ENCODE assay signal across 10 cellular contexts in the genomic region with DNA sequence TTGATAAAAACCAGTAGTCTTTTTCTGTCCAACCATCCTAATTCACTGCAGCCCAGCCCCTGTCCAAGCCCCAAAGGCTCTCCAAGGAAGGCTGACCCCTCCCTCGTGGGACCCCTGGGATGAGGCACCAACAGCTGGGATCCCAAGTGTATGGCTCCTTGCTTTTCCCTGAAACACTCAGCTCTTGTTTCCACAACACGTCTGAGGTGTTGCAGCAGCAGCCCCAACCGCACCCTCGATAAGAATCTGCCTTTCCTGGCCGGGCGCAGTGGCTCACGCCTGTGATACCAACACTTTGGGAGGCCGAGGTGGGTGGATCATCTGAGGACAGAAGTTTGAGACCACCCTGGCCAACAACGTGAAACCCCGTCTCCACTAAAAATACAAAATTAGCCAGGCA. TPM values are rescaled to one million over a fixed set of nuclear protein-coding genes. Genes with fewer than 3 reads are reported as not detected.
"Had no signal": no experiment of that assay in that cellular context is flagged by ENCODE, and none has a peak within 500 bp of the region (broad histone marks: within the 10 kb centered on the region; RNA-seq: fewer than 3 reads in every experiment).

No MANE protein-coding gene starts in this region.

- H3K4me2 ChIP-seq: KMS-11 had no signal

- FAIRE-seq: HepG2, HTR-8/SVneo had no signal

- DNase-seq: IMR-90, KBM-7, KG1 had no signal

- ATAC-seq: HepG2 had no signal

- H3K9ac ChIP-seq: KMS-11 had no signal

- H3K27ac ChIP-seq: HL-60, KMS-11 had no signal

RNA-seq across cellular contexts. Expression of gene MPC1L, which starts 59.4 kb away (rescaled TPM):
- total RNA-seq: HepG2, HT-29, HT1080, IMR-90 had no signal
- polyA plus RNA-seq: HepG2, IgD-negative memory B cell, IMR-90 had no signal
